Comparison of ENCODE assay signal across 24 cellular contexts in genomic region chr2:199946196-199946595, GRCh38.
"Had no signal": no experiment of that assay in that cellular context is flagged by ENCODE, and none has a peak within 500 bp of the region (broad histone marks: within the 10 kb centered on the region; RNA-seq: fewer than 3 reads in every experiment).

No MANE protein-coding gene starts in this region.

- H3K4me1 ChIP-seq: lower lobe of right lung, neural progenitor cell, right atrium auricular region had no signal

- DNase-seq: activated CD4-positive, alpha-beta memory T cell treated with anti-CD3 and anti-CD28 coated beads, Interleukin-2, amount 10 ng/mL, durations not matched to agents 7 days and 5 days; activated CD4-positive, alpha-beta T cell treated with anti-CD3 and anti-CD28 coated beads, Interleukin-2, amount 10 ng/mL, durations not matched to agents 24 days and 14 days; activated CD4-positive, CD25-positive, alpha-beta regulatory T cell; activated CD8-positive, alpha-beta memory T cell treated with anti-CD3 and anti-CD28 coated beads, Interleukin-2, amount 10 ng/mL, durations not matched to agents 7 days and 5 days; activated effector memory CD4-positive, alpha-beta T cell treated with anti-CD3 and anti-CD28 coated beads, Interleukin-2, amount 50 U/mL, for 16 hours; activated naive CD4-positive, alpha-beta T cell treated with anti-CD3 and anti-CD28 coated beads for 36 hours; activated naive CD8-positive, alpha-beta T cell treated with anti-CD3 and anti-CD28 coated beads, Interleukin-2, amount 50 U/mL, for 24 hours; amygdala; caudate nucleus; endodermal cell; heart right ventricle; kidney glomerular epithelial cell; lower lobe of right lung; mesenchymal stem cell; natural killer cell; stimulated activated CD4-positive, alpha-beta T cell treated with anti-CD3 and anti-CD28 coated beads, Interleukin-4, amount 100 ng/mL, for 1 hour; trophoblast cell had no signal

- H3K27ac ChIP-seq: heart right ventricle, lower lobe of right lung, neural progenitor cell, right atrium auricular region, thoracic aorta had no signal

- H3K4me1 Mint-ChIP-seq: endodermal cell, neural progenitor cell had no signal

- H3K4me3 Mint-ChIP-seq: activated CD4-positive, alpha-beta memory T cell treated with anti-CD3 and anti-CD28 coated beads, Interleukin-2, amount 10 ng/mL, durations not matched to agents 7 days and 5 days; activated CD4-positive, alpha-beta T cell treated with anti-CD3 and anti-CD28 coated beads, Interleukin-2, amount 10 ng/mL, durations not matched to agents 24 days and 14 days; activated CD8-positive, alpha-beta memory T cell treated with anti-CD3 and anti-CD28 coated beads, Interleukin-2, amount 10 ng/mL, durations not matched to agents 7 days and 5 days; activated naive CD4-positive, alpha-beta T cell treated with anti-CD3 and anti-CD28 coated beads for 36 hours; activated naive CD8-positive, alpha-beta T cell treated with anti-CD3 and anti-CD28 coated beads, Interleukin-2, amount 50 U/mL, for 24 hours; endodermal cell; natural killer cell; neural progenitor cell; stimulated activated naive CD8-positive, alpha-beta T cell treated with anti-CD3 and anti-CD28 coated beads, Interleukin-15, Interleukin-2, amounts not matched to agents 100 ng/mL and 50 ng/mL, for 24 hours; T-helper 2 cell treated with Interferon-gamma antibody and Interleukin-4, amounts not matched to agents 5 μg/mL and 100 μg/mL, for 36 hours had no signal

- H3K4me3 ChIP-seq: heart right ventricle, lower lobe of right lung, neural progenitor cell, right atrium auricular region, thoracic aorta had no signal

- ATAC-seq: activated CD8-positive, alpha-beta memory T cell treated with anti-CD3 and anti-CD28 coated beads, Interleukin-2, amount 10 ng/mL, durations not matched to agents 7 days and 5 days; activated naive CD8-positive, alpha-beta T cell treated with anti-CD3 and anti-CD28 coated beads, Interleukin-2, amount 50 U/mL, for 24 hours; esophagus mucosa; heart right ventricle; left lobe of liver; lower lobe of right lung; natural killer cell had no signal

- H3K36me3 Mint-ChIP-seq: natural killer cell had no signal

- H3K9me3 Mint-ChIP-seq: activated CD4-positive, alpha-beta memory T cell treated with anti-CD3 and anti-CD28 coated beads, Interleukin-2, amount 10 ng/mL, durations not matched to agents 7 days and 5 days; activated CD4-positive, alpha-beta T cell treated with anti-CD3 and anti-CD28 coated beads, Interleukin-2, amount 10 ng/mL, durations not matched to agents 24 days and 14 days; activated naive CD4-positive, alpha-beta T cell treated with anti-CD3 and anti-CD28 coated beads for 36 hours; activated naive CD8-positive, alpha-beta T cell treated with anti-CD3 and anti-CD28 coated beads, Interleukin-2, amount 50 U/mL, for 24 hours; endodermal cell; natural killer cell; neural progenitor cell; stimulated activated naive CD8-positive, alpha-beta T cell treated with anti-CD3 and anti-CD28 coated beads, Interleukin-15, Interleukin-2, amounts not matched to agents 100 ng/mL and 50 ng/mL, for 24 hours; T-helper 2 cell treated with Interferon-gamma antibody and Interleukin-4, amounts not matched to agents 5 μg/mL and 100 μg/mL, for 36 hours had no signal

- H3K27me3 Mint-ChIP-seq: activated CD4-positive, alpha-beta memory T cell treated with anti-CD3 and anti-CD28 coated beads, Interleukin-2, amount 10 ng/mL, durations not matched to agents 7 days and 5 days; activated CD4-positive, alpha-beta T cell treated with anti-CD3 and anti-CD28 coated beads, Interleukin-2, amount 10 ng/mL, durations not matched to agents 24 days and 14 days; activated CD8-positive, alpha-beta memory T cell treated with anti-CD3 and anti-CD28 coated beads, Interleukin-2, amount 10 ng/mL, durations not matched to agents 7 days and 5 days; activated naive CD8-positive, alpha-beta T cell treated with anti-CD3 and anti-CD28 coated beads, Interleukin-2, amount 50 U/mL, for 24 hours; stimulated activated naive CD8-positive, alpha-beta T cell treated with anti-CD3 and anti-CD28 coated beads, Interleukin-15, Interleukin-2, amounts not matched to agents 100 ng/mL and 50 ng/mL, for 24 hours had no signal

- H3K27me3 ChIP-seq: heart right ventricle, neural progenitor cell, right atrium auricular region had no signal

- H3K9me3 ChIP-seq: heart right ventricle, lower lobe of right lung, right atrium auricular region, thoracic aorta had no signal

- H3K27ac Mint-ChIP-seq: activated CD4-positive, alpha-beta memory T cell treated with anti-CD3 and anti-CD28 coated beads, Interleukin-2, amount 10 ng/mL, durations not matched to agents 7 days and 5 days; activated CD4-positive, alpha-beta T cell treated with anti-CD3 and anti-CD28 coated beads, Interleukin-2, amount 10 ng/mL, durations not matched to agents 24 days and 14 days; activated naive CD8-positive, alpha-beta T cell treated with anti-CD3 and anti-CD28 coated beads, Interleukin-2, amount 50 U/mL, for 24 hours; endodermal cell; natural killer cell; neural progenitor cell; stimulated activated naive CD8-positive, alpha-beta T cell treated with anti-CD3 and anti-CD28 coated beads, Interleukin-15, Interleukin-2, amounts not matched to agents 100 ng/mL and 50 ng/mL, for 24 hours; T-helper 2 cell treated with Interferon-gamma antibody and Interleukin-4, amounts not matched to agents 5 μg/mL and 100 μg/mL, for 36 hours had no signal
